ENCODE assay signal across 23 cellular contexts in genomic region chr16:12025926-12026325, GRCh38. TPM values are rescaled to one million over a fixed set of nuclear protein-coding genes. Genes with fewer than 3 reads are reported as not detected.
A peak's percentile ranks its signal among the peaks of the same experiment; 100 is the strongest.
DNase-seq lines count a peak whose midpoint lies in the region; ATAC-seq and TF ChIP-seq lines count a peak whose summit lies in the region.
"Had no signal": no experiment of that assay in that cellular context is flagged by ENCODE, and none has a peak within 500 bp of the region (broad histone marks: within the 10 kb centered on the region; RNA-seq: fewer than 3 reads in every experiment).

No MANE protein-coding gene starts in this region.

- peaks cover 28% of the 10 kb centered on the region for H3K4me1 Mint-ChIP-seq in MCF 10A (ENCODE audit: insufficient read depth, unreplicated experiment)
- H3K4me1 Mint-ChIP-seq in activated B cell treated with CpG ODN at 0.5 μM for 24 hours, result peaks cover 73% of the 10 kb centered on the region
- peaks cover 33% of the 10 kb centered on the region for H3K4me1 Mint-ChIP-seq in memory B cell

- H3K4me3 Mint-ChIP-seq in MCF 10A (ENCODE audit: unreplicated experiment) (no peak overlapping the region), activated B cell treated with CpG ODN at 0.5 μM for 24 hours (no peak overlapping the region), memory B cell (no peak overlapping the region)
- H3K4me3 Mint-ChIP-seq: CD8-positive, alpha-beta memory T cell had no signal

- POLR2A ChIA-PET in MCF 10A (lab: Yijun Ruan, JAX), result interaction anchor here (1.4 kb wide), 2 partner anchors 36 to 49 kb away, joined by 5 to 7 read pairs; partner anchors contain the start of gene SNX29
- POLR2A ChIA-PET in activated B cell treated with CpG ODN at 0.5 μM for 24 hours (lab: Charles Lee), result interaction anchor here (1.4 kb wide), 1 partner anchor 8 kb away, joined by 5 read pairs; no protein-coding TSS in a partner anchor

- H3K27me3 Mint-ChIP-seq in MCF 10A (ENCODE audit: insufficient read depth, unreplicated experiment) (no peaks in the 10 kb centered on the region), activated B cell treated with CpG ODN at 0.5 μM for 24 hours (no peaks in the 10 kb centered on the region), memory B cell (no peaks in the 10 kb centered on the region)
- H3K27me3 Mint-ChIP-seq: CD8-positive, alpha-beta memory T cell had no signal

- BruUV-seq in MCF 10A (replicated peaks; lab: Mats Ljungman, UMichigan), result no TSS peak

- intact Hi-C loops in MCF 10A (cut with micrococcal nuclease) (no loop called here), breast epithelium (cut with DNase I; ENCODE audit: low total_unique reads) (no loop called here), activated B cell treated with CpG ODN at 0.5 μM for 24 hours (cut with micrococcal nuclease) (loop anchor here (2.0 kb wide), 1 partner anchor 15 kb away; no protein-coding TSS in a partner anchor), colonic mucosa (cut with DNase I) (no loop called here)

- H3K4me3 ChIP-seq in breast epithelium, result no peak overlapping the region
- no peak overlapping the region for H3K4me3 ChIP-seq in colonic mucosa
- H3K4me3 ChIP-seq: SK-N-MC had no signal

- H3K9ac ChIP-seq in colonic mucosa (ENCODE audit: low read depth in 2 of 2, low read length in 2 of 2), result no peak overlapping the region

- H3K9me3 Mint-ChIP-seq in MCF 10A (ENCODE audit: unreplicated experiment) (no peaks in the 10 kb centered on the region), activated B cell treated with CpG ODN at 0.5 μM for 24 hours (no peaks in the 10 kb centered on the region), memory B cell (no peaks in the 10 kb centered on the region)
- H3K9me3 Mint-ChIP-seq: CD8-positive, alpha-beta memory T cell had no signal

- no peak for TF ChIP-seq POLR2A in breast epithelium (IDR thresholded peaks at IDR 0.05)

- no peak for ATAC-seq in activated B cell treated with CpG ODN at 0.5 μM for 24 hours (ENCODE audit: low read depth)
- ATAC-seq in memory B cell (ENCODE audit: low read depth), result no peak

- H3K27me3 ChIP-seq in breast epithelium (no peaks in the 10 kb centered on the region), colonic mucosa (no peaks in the 10 kb centered on the region)

- H3K36me3 ChIP-seq in breast epithelium (no peaks in the 10 kb centered on the region), colonic mucosa (no peaks in the 10 kb centered on the region)

- no peaks in the 10 kb centered on the region for H3K9me3 ChIP-seq in breast epithelium
- no peaks in the 10 kb centered on the region for H3K9me3 ChIP-seq in colonic mucosa

- CTCF ChIA-PET in MCF 10A (lab: Yijun Ruan, JAX) (interaction anchor here (1.2 to 2.5 kb wide), 3 partner anchors 48 to 69 kb away, joined by 3 to 6 read pairs (median 3); no protein-coding TSS in a partner anchor), activated B cell treated with CpG ODN at 0.5 μM for 24 hours (lab: Charles Lee) (no interaction called here)

- H3K36me3 Mint-ChIP-seq in MCF 10A (ENCODE audit: insufficient read depth, unreplicated experiment) (peaks cover 6% of the 10 kb centered on the region), activated B cell treated with CpG ODN at 0.5 μM for 24 hours (ENCODE audit: low read depth) (peaks cover 45% of the 10 kb centered on the region), memory B cell (peaks cover 31% of the 10 kb centered on the region)

- no peak for TF ChIP-seq CTCF in MCF 10A (IDR thresholded peaks at IDR 0.05; ENCODE audit: unreplicated experiment)
- TF ChIP-seq CTCF in breast epithelium (IDR thresholded peaks at IDR 0.05), result no peak
- no peak for TF ChIP-seq CTCF in activated B cell treated with CpG ODN at 0.5 μM for 24 hours (IDR thresholded peaks at IDR 0.05)
- no peak for TF ChIP-seq CTCF in colonic mucosa (IDR thresholded peaks at IDR 0.05)

- H3K27ac Mint-ChIP-seq in MCF 10A (ENCODE audit: low read depth, unreplicated experiment), result peak overlapping the region; percentile 13
- peak overlapping the region; percentile 65 for H3K27ac Mint-ChIP-seq in activated B cell treated with CpG ODN at 0.5 μM for 24 hours
- peak overlapping the region; percentile 63 for H3K27ac Mint-ChIP-seq in memory B cell

- H3K4me1 ChIP-seq in breast epithelium (no peaks in the 10 kb centered on the region), colonic mucosa (no peaks in the 10 kb centered on the region)

- no peak overlapping the region for H3K27ac ChIP-seq in breast epithelium
- H3K27ac ChIP-seq in colonic mucosa, result no peak overlapping the region
- H3K27ac ChIP-seq: 22Rv1, SK-N-MC had no signal

- DNase-seq in MCF 10A (ENCODE audit: unreplicated experiment) (no peak), breast epithelium (ENCODE audit: low spot score in 2 of 2) (no peak), activated B cell treated with CpG ODN at 0.5 μM for 24 hours (no peak), memory B cell (ENCODE audit: low spot score in 2 of 2) (no peak), NCI-H2227 treated with DMSO at 0.1 percent for 48 hours (lab: John Stamatoyannopoulos, UW) (no peak), colonic mucosa (no peak), hippocampal formation (lab: John Stamatoyannopoulos, UW) (no peak), NOMO-1 treated with dmso at 0.1 percent for 144 hours (lab: John Stamatoyannopoulos, UW; ENCODE audit: unreplicated experiment) (no peak)
- DNase-seq: ACHN; C1 segment of cervical spinal cord; CD8-positive, alpha-beta memory T cell; DMS79; KBM-7; NCI-H1092 treated with DMSO at 0.1 percent for 48 hours; NCI-H1436 treated with DMSO at 0.1 percent for 48 hours; NCI-H1930; NCI-H345; NCI-H524 treated with DMSO at 0.1 percent for 48 hours; NCI-H82; SHP77 treated with DMSO at 0.1 percent for 48 hours; SW 1271 had no signal

RNA-seq across cellular contexts. Expression of gene SNX29, which starts 49.4 kb away (rescaled TPM):
- 12.0 and 13.6 TPM in 2 replicates for total RNA-seq in MCF 10A (2022)
- total RNA-seq in breast epithelium, result 10 to 100 TPM; 19.2 to 37.4 (median 28.8) TPM
- total RNA-seq in activated B cell treated with CpG ODN at 0.5 μM for 24 hours, result 173 and 195 TPM in 2 replicates
- total RNA-seq in colonic mucosa, result 10 to 100 TPM in 1 of 2 donors, 1 to 10 TPM in 1; 9.6 to 11.3 TPM

Comparison
In these comparisons a context has a peak if more than half of its experiments do, and no peak if none do; other contexts are left out.
1. H3K27ac Mint-ChIP-seq: peak in every context shown above with its lines; median percentile 65 in activated B cell treated with CpG ODN at 0.5 μM for 24 hours; 63 in memory B cell; 13 in MCF 10A.